Comparison of ENCODE assay signal across 1 cellular context in the genomic region with DNA sequence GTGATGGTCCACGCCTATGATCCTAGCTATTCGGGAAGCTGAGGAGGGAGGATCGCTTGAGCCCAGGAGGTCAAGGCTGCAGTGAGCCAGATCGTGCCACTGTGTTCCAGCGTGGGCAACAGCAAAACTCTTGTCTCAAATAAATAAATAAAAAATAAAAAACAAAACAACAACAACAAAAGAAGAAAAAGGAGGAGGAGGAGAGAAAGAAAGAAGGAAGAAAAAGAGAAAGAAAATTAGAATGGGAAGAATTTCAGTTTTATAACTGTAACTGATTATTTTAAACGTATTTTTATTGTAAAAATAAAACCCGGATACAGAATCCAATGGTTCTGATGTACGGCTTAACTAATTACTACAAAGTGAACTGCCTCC.
TF ChIP-seq lines count a peak whose summit lies in the region.

No MANE protein-coding gene starts in this region.

TF ChIP-seq in IMR-90, 13 proteins besides CTCF, POLR2A, EP300 and RAD21 (continued from another document):
- TF ChIP-seq BHLHE40 (IDR thresholded peaks at IDR 0.05; ENCODE audit: low read depth, low read length): no peak
- TF ChIP-seq CHD1 (IDR thresholded peaks at IDR 0.05; ENCODE audit: low read depth, low read length): no peak
- no peak for TF ChIP-seq MAFK (IDR thresholded peaks at IDR 0.05; ENCODE audit: low read depth, low read length)
